ENCODE assay signal across 8 cellular contexts in genomic region chrX:53317365-53318069, GRCh38.
A peak's percentile ranks its signal among the peaks of the same experiment; 100 is the strongest.
DNase-seq lines count a peak whose midpoint lies in the region; ATAC-seq lines count a peak whose summit lies in the region.

No MANE protein-coding gene starts in this region.

- ATAC-seq in GM21723 (IDR thresholded peaks at IDR 0.05; ENCODE audit: unreplicated experiment), result peak; percentile 74
- no peak for ATAC-seq in HG03432 (IDR thresholded peaks at IDR 0.05; ENCODE audit: unreplicated experiment)

- DNase-seq in DMS114 treated with DMSO at 0.1 percent for 48 hours (lab: John Stamatoyannopoulos, UW; ENCODE audit: unreplicated experiment) (peak; percentile 14), NCI-H1105 (lab: John Stamatoyannopoulos, UW) (peak; percentile 22), cerebellar cortex (ENCODE audit: low spot score) (peak; percentile 78), left kidney (ENCODE audit: low read depth, low spot score) (peak; percentile 79)
- peak; percentile 60 to 78 for DNase-seq in activated CD4-positive, alpha-beta T cell treated with anti-CD3 and anti-CD28 coated beads for 4 hours
- peak; percentile 10 to 53 (median 49) for DNase-seq in stimulated activated CD4-positive, alpha-beta T cell treated with anti-CD3 and anti-CD28 coated beads, TNF-alpha, amount 100 ng/mL, for 1 hour (ENCODE audit: low read depth in 3 of 3, low spot score in 1 of 3)

Comparison
In these comparisons a context has a peak if more than half of its experiments do, and no peak if none do; other contexts are left out.
1. DNase-seq: peak in every context shown above with its lines; median percentile 79 in left kidney; 78 in cerebellar cortex; 69 in activated CD4-positive, alpha-beta T cell treated with anti-CD3 and anti-CD28 coated beads for 4 hours; 49 in stimulated activated CD4-positive, alpha-beta T cell treated with anti-CD3 and anti-CD28 coated beads, TNF-alpha, amount 100 ng/mL, for 1 hour; 22 in NCI-H1105; 14 in DMS114 treated with DMSO at 0.1 percent for 48 hours.